ENCODE assay signal across 19 cellular contexts in the genomic region with DNA sequence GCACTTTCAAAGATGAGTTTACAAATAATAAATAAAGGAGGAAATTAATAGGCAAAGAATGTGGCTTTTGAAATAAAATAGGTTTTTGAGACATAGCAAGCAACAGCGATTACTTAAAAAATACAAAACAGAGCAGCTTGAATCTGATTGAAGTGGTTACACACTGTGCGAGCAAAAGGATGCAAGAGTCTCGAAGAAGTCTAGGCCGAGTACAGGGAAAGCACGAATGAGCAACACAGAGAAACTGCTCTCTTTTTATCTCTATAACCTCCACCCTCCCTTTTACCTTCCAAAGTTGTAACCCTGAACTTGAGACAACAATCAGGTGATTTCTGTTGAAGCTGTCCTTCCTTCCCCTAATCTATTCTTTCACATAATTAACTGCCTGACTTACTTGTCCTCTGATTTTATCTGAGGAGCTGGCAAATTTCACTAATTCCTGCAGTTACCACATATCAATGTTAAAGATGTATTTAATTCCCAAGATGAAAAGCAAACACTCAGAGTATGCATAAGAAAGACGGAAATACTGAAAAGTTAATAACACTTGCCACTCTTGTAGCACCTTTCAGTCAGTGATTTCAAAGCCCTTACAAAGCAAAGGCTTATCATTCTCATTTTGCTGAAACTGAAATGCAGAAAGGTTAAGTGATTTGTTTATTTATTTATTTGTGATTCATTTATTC.
A peak's percentile ranks its signal among the peaks of the same experiment; 100 is the strongest.
DNase-seq lines count a peak whose midpoint lies in the region; ATAC-seq and TF ChIP-seq lines count a peak whose summit lies in the region.
"Had no signal": no experiment of that assay in that cellular context is flagged by ENCODE, and none has a peak within 500 bp of the region (broad histone marks: within the 10 kb centered on the region; RNA-seq: fewer than 3 reads in every experiment).

No MANE protein-coding gene starts in this region.

- peak overlapping the region in 1 of 2 donors; percentile 6 for H3K4me3 Mint-ChIP-seq in activated T-cell treated with anti-CD3 and anti-CD28 coated beads, Interleukin-2, amount 50 U/mL, for 72 hours
- no peak overlapping the region for H3K4me3 Mint-ChIP-seq in CD4-positive, alpha-beta T cell
- H3K4me3 Mint-ChIP-seq in GM23338: no peak overlapping the region
- H3K4me3 Mint-ChIP-seq: CD4-positive, alpha-beta memory T cell had no signal

- intact Hi-C loops in CD4-positive, alpha-beta T cell (cut with DNase I, micrococcal nuclease): no loop called here

- H3K23ac ChIP-seq in mesendoderm (ENCODE audit: low read length): no peak overlapping the region

- no peak overlapping the region for H3K56ac ChIP-seq in mesendoderm (ENCODE audit: low read length)

- no peak overlapping the region for H2BK120ac ChIP-seq in mesendoderm (ENCODE audit: low read depth, low read length)

- H3K36me3 Mint-ChIP-seq in activated T-cell treated with anti-CD3 and anti-CD28 coated beads, Interleukin-2, amount 50 U/mL, for 72 hours (ENCODE audit: insufficient read depth in 2 of 2): no peaks in the 10 kb centered on the region
- H3K36me3 Mint-ChIP-seq in CD4-positive, alpha-beta T cell (ENCODE audit: low read depth): no peaks in the 10 kb centered on the region
- peaks cover 5% of the 10 kb centered on the region; the same call in 2 of the 3 replicates for H3K36me3 Mint-ChIP-seq in GM23338 (ENCODE audit: low read depth)
- H3K36me3 Mint-ChIP-seq: CD4-positive, alpha-beta memory T cell had no signal

- H3K9me2 ChIP-seq in GM23338 (ENCODE audit: insufficient read depth): no peaks in the 10 kb centered on the region

- H4K8ac ChIP-seq in mesendoderm (ENCODE audit: low read depth, low read length): no peak overlapping the region

- no peaks in the 10 kb centered on the region for H3F3A ChIP-seq in GM23338 (replicated peaks; ENCODE audit: low read depth)

- no peaks in the 10 kb centered on the region for H3K27me3 Mint-ChIP-seq in activated T-cell treated with anti-CD3 and anti-CD28 coated beads, Interleukin-2, amount 50 U/mL, for 72 hours (ENCODE audit: low read depth)
- H3K27me3 Mint-ChIP-seq in CD4-positive, alpha-beta T cell: no peaks in the 10 kb centered on the region
- no peaks in the 10 kb centered on the region for H3K27me3 Mint-ChIP-seq in GM23338 (ENCODE audit: insufficient read depth, low read depth, poor library complexity)
- H3K27me3 Mint-ChIP-seq: CD4-positive, alpha-beta memory T cell had no signal

- H4K5ac ChIP-seq in mesendoderm (ENCODE audit: low read length): no peak overlapping the region

- H4K20me1 ChIP-seq in GM23338 (replicated peaks; ENCODE audit: insufficient read depth): no peaks in the 10 kb centered on the region

- H3K4ac ChIP-seq in mesendoderm (ENCODE audit: low read depth, low read length): no peak overlapping the region

- no peak for DNase-seq in activated T-cell treated with anti-CD3 and anti-CD28 coated beads, Interleukin-2, amount 50 U/mL, for 72 hours
- DNase-seq in activated T-cell treated with anti-CD3 and anti-CD28 coated beads for 4 hours (no peak), GM23338 (ENCODE audit: low spot score) (no peak), mesendoderm (peak; percentile 5)
- DNase-seq in CD4-positive, alpha-beta T cell: no peak
- DNase-seq: ACHN; CD4-positive, alpha-beta memory T cell; DMS153; DMS79 treated with DMSO at 0.1 percent for 48 hours; EL; GM23248; HCEC 1CT; IMR-90 had no signal

- H3K18ac ChIP-seq in mesendoderm (ENCODE audit: low read length): peak overlapping the region; percentile 60

- POLR2A ChIA-PET in CD4-positive, alpha-beta T cell (lab: Charles Lee): no interaction called here

- H3K9me3 Mint-ChIP-seq in activated T-cell treated with anti-CD3 and anti-CD28 coated beads, Interleukin-2, amount 50 U/mL, for 72 hours: no peaks in the 10 kb centered on the region
- H3K9me3 Mint-ChIP-seq in CD4-positive, alpha-beta T cell: no peaks in the 10 kb centered on the region
- no peaks in the 10 kb centered on the region for H3K9me3 Mint-ChIP-seq in GM23338

- H3K27ac ChIP-seq in CD4-positive, alpha-beta T cell (ENCODE audit: low read depth, low read length): no peak overlapping the region
- H3K27ac ChIP-seq in GM23338 (ENCODE audit: low read depth): no peak overlapping the region; the same call in 1 of the 2 replicates
- no peak overlapping the region for H3K27ac ChIP-seq in mesendoderm (ENCODE audit: low read depth, low read length)
- H3K27ac ChIP-seq: C4-2B, GM23248 had no signal

- no peak for TF ChIP-seq CTCF in CD4-positive, alpha-beta T cell (IDR thresholded peaks at IDR 0.05)
- no peak for TF ChIP-seq CTCF in GM23338 (conservative IDR thresholded peaks at IDR 0.05; ENCODE audit: low read depth in 2 of 2)

- WGBS in mesendoderm (ENCODE audit: extremely low coverage, insufficient coverage, low lambda C conversion rate): no CpG with 5 or more reads among the region's 6 CpGs

- H3K4me3 ChIP-seq in GM23338: no peak overlapping the region
- H3K4me3 ChIP-seq in mesendoderm (ENCODE audit: low read length): no peak overlapping the region
- H3K4me3 ChIP-seq: GM12878, GM23248, K562 had no signal

- no peak overlapping the region for H2AK5ac ChIP-seq in mesendoderm (ENCODE audit: low read length)

- ATAC-seq in activated T-cell treated with anti-CD3 and anti-CD28 coated beads, Interleukin-2, amount 50 U/mL, for 72 hours (replicated peaks in 1 of 2): peak; percentile 31 to 55
- ATAC-seq in CD4-positive, alpha-beta T cell (ENCODE audit: poor library complexity): peak; percentile 91
- ATAC-seq in GM23338 (no peak), GM18502 (IDR thresholded peaks at IDR 0.05; ENCODE audit: poor library complexity, unreplicated experiment) (no peak), HG02840 (IDR thresholded peaks at IDR 0.05; ENCODE audit: low FRiP score, unreplicated experiment) (no peak), GM21381 (IDR thresholded peaks at IDR 0.05; ENCODE audit: unreplicated experiment) (no peak)
- ATAC-seq: GM12878, K562 had no signal

- no peak overlapping the region for H2BK15ac ChIP-seq in mesendoderm (replicated peaks; ENCODE audit: low read depth)

- no peak overlapping the region for H2AFZ ChIP-seq in GM23338
- H2AFZ ChIP-seq: GM23248 had no signal

- CTCF ChIA-PET in CD4-positive, alpha-beta T cell (lab: Charles Lee): no interaction called here

- no peaks in the 10 kb centered on the region for H3K27me3 ChIP-seq in CD4-positive, alpha-beta T cell (ENCODE audit: control insufficient read depth, insufficient read depth, low read length)
- H3K27me3 ChIP-seq in GM23338 (ENCODE audit: insufficient read depth) (no peaks in the 10 kb centered on the region), mesendoderm (ENCODE audit: insufficient read depth, low read length, poor library complexity) (no peaks in the 10 kb centered on the region)

- H2BK5ac ChIP-seq in mesendoderm (ENCODE audit: low read length): no peak overlapping the region

- no peaks in the 10 kb centered on the region for H3K79me1 ChIP-seq in mesendoderm (ENCODE audit: low read length)

- no peak overlapping the region for H3K9ac ChIP-seq in mesendoderm (ENCODE audit: low read length)
- H3K9ac ChIP-seq: GM23248 had no signal

- H3K27ac Mint-ChIP-seq in activated T-cell treated with anti-CD3 and anti-CD28 coated beads, Interleukin-2, amount 50 U/mL, for 72 hours: no peak overlapping the region
- H3K27ac Mint-ChIP-seq in CD4-positive, alpha-beta T cell: peak overlapping the region; percentile 61
- H3K27ac Mint-ChIP-seq in GM23338: peak overlapping the region; percentile 16; the same call in 1 of the 2 replicates
- H3K27ac Mint-ChIP-seq: CD4-positive, alpha-beta memory T cell had no signal

- H3K4me2 ChIP-seq in GM23338 (no peak overlapping the region), mesendoderm (ENCODE audit: low read length) (no peak overlapping the region)

- H3K4me1 ChIP-seq in GM23338 (ENCODE audit: insufficient read depth) (peaks cover 4% of the 10 kb centered on the region), mesendoderm (ENCODE audit: control insufficient read depth, low read depth, low read length) (no peaks in the 10 kb centered on the region)

- H3K9me3 ChIP-seq in CD4-positive, alpha-beta T cell (ENCODE audit: control insufficient read depth, low read length): no peaks in the 10 kb centered on the region

- no peaks in the 10 kb centered on the region for H3K79me2 ChIP-seq in GM23338 (replicated peaks; ENCODE audit: insufficient read depth)
- H3K79me2 ChIP-seq in mesendoderm (ENCODE audit: control insufficient read depth, insufficient read depth, low read length): no peaks in the 10 kb centered on the region

- H3K36me3 ChIP-seq in GM23338 (ENCODE audit: insufficient read depth) (no peaks in the 10 kb centered on the region), mesendoderm (ENCODE audit: control insufficient read depth, insufficient read depth, low read length) (no peaks in the 10 kb centered on the region)

- peaks cover 6% of the 10 kb centered on the region for H3K4me1 Mint-ChIP-seq in activated T-cell treated with anti-CD3 and anti-CD28 coated beads, Interleukin-2, amount 50 U/mL, for 72 hours (ENCODE audit: low read depth)
- peaks cover 13% of the 10 kb centered on the region for H3K4me1 Mint-ChIP-seq in CD4-positive, alpha-beta T cell (ENCODE audit: low read depth)
- peaks cover 17% of the 10 kb centered on the region for H3K4me1 Mint-ChIP-seq in GM23338

TF ChIP-seq in GM23338, 12 proteins besides CTCF, POLR2A, EP300 and RAD21:
- no peak for TF ChIP-seq EZH2 (IDR thresholded peaks at IDR 0.05; ENCODE audit: low read depth, unreplicated experiment)
- TF ChIP-seq, protein P1, sequence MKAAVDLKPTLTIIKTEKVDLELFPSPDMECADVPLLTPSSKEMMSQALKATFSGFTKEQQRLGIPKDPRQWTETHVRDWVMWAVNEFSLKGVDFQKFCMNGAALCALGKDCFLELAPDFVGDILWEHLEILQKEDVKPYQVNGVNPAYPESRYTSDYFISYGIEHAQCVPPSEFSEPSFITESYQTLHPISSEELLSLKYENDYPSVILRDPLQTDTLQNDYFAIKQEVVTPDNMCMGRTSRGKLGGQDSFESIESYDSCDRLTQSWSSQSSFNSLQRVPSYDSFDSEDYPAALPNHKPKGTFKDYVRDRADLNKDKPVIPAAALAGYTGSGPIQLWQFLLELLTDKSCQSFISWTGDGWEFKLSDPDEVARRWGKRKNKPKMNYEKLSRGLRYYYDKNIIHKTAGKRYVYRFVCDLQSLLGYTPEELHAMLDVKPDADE (IDR thresholded peaks at IDR 0.05): no peak
- no peak for TF ChIP-seq EZH2phosphoT487 (IDR thresholded peaks at IDR 0.05; ENCODE audit: unreplicated experiment)

Comparison
In these comparisons a context has a peak if more than half of its experiments do, and no peak if none do; other contexts are left out.
1. ATAC-seq: peak in activated T-cell treated with anti-CD3 and anti-CD28 coated beads, Interleukin-2, amount 50 U/mL, for 72 hours (2 of 2) and CD4-positive, alpha-beta T cell (single experiment); none in GM23338 (single experiment), GM18502 (single experiment), HG02840 (single experiment) and GM21381 (single experiment).